In the genomic region with DNA sequence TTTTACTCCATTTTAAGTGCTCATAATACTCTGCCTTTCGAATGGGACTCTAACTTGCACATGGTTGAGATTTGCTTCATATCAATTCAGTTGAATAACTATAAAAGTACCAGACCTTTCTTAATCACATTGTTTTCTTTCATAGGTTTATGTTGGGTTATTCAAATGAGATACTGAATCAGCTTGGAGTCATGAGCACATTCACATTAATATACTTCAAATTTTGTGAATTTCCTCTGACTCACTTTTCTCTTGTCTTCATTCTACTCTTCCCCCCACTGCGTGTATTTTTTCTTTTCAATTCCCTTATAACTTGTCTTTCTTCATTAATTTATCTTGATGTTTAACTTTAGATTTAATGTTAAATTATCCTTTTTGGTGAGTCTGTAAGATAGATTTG, we compare ENCODE assay signal across 18 cellular contexts.
"Had no signal": no experiment of that assay in that cellular context is flagged by ENCODE, and none has a peak within 500 bp of the region (broad histone marks: within the 10 kb centered on the region; RNA-seq: fewer than 3 reads in every experiment).

No MANE protein-coding gene starts in this region.

- H3K4me3 ChIP-seq: colonic mucosa, esophagus squamous epithelium, gastroesophageal sphincter, heart right ventricle, lower lobe of right lung, prostate gland, sigmoid colon had no signal

- H3K27ac ChIP-seq: colonic mucosa, esophagus squamous epithelium, heart right ventricle, lower lobe of right lung, prostate gland, sigmoid colon, VCaP had no signal

- H3K27me3 ChIP-seq: colonic mucosa, esophagus squamous epithelium, gastroesophageal sphincter, heart right ventricle, sigmoid colon had no signal

- DNase-seq: activated CD4-positive, alpha-beta memory T cell treated with anti-CD3 and anti-CD28 coated beads for 36 hours; activated CD8-positive, alpha-beta memory T cell treated with anti-CD3 and anti-CD28 coated beads, Interleukin-2, amount 10 ng/mL, durations not matched to agents 7 days and 5 days; activated naive CD4-positive, alpha-beta T cell treated with anti-CD3 and anti-CD28 coated beads, Interleukin-2, amount 10 ng/mL, durations not matched to agents 7 days and 5 days; activated T-cell treated with anti-CD3 and anti-CD28 coated beads, Interleukin-2, amount 50 U/mL, for 1 hour; caudate nucleus; colonic mucosa; effector CD4-positive, alpha-beta T cell; esophagus squamous epithelium; heart right ventricle; left colon; lower lobe of right lung; nephron progenitor cell; sigmoid colon; stimulated activated CD4-positive, alpha-beta T cell treated with anti-CD3 and anti-CD28 coated beads, Interleukin-1b, Interleukin-23, amount 100 ng/mL, for 48 hours; T-helper 1 cell had no signal

- ATAC-seq: activated CD8-positive, alpha-beta memory T cell treated with anti-CD3 and anti-CD28 coated beads, Interleukin-2, amount 10 ng/mL, durations not matched to agents 7 days and 5 days; gastroesophageal sphincter; heart right ventricle; left colon; lower lobe of right lung had no signal

- H3K9me3 ChIP-seq: colonic mucosa, esophagus squamous epithelium, gastroesophageal sphincter, lower lobe of right lung, prostate gland, sigmoid colon had no signal

- H3K4me1 ChIP-seq: colonic mucosa, esophagus squamous epithelium, heart right ventricle, lower lobe of right lung, prostate gland had no signal

- H3K36me3 ChIP-seq: colonic mucosa, esophagus squamous epithelium, gastroesophageal sphincter, heart right ventricle, lower lobe of right lung, prostate gland, sigmoid colon had no signal
